In genomic region chr7:45073031-45073842, GRCh38 we compare ENCODE assay signal across 14 cellular contexts. TPM values are rescaled to one million over a fixed set of nuclear protein-coding genes. Genes with fewer than 3 reads are reported as not detected.
DNase-seq lines count a peak whose midpoint lies in the region; ATAC-seq, FAIRE-seq and TF ChIP-seq lines count a peak whose summit lies in the region.
"Had no signal": no experiment of that assay in that cellular context is flagged by ENCODE, and none has a peak within 500 bp of the region (broad histone marks: within the 10 kb centered on the region; RNA-seq: fewer than 3 reads in every experiment).

No MANE protein-coding gene starts in this region.

- peaks cover 22% of the 10 kb centered on the region for H3K4me1 Mint-ChIP-seq in dendritic cell treated with granulocyte-macrophage colony-stimulating factor and Interleukin-4, amounts not matched to agents 40 ng/mL and 50 ng/mL, for 4 days (ENCODE audit: low read depth)
- H3K4me1 Mint-ChIP-seq in progenitor cell of endocrine pancreas (ENCODE audit: low read depth), result no peaks in the 10 kb centered on the region

- H3K36me3 Mint-ChIP-seq in dendritic cell treated with granulocyte-macrophage colony-stimulating factor and Interleukin-4, amounts not matched to agents 40 ng/mL and 50 ng/mL, for 4 days (ENCODE audit: low read depth), result peaks cover 90% of the 10 kb centered on the region
- peaks cover 6% of the 10 kb centered on the region for H3K36me3 Mint-ChIP-seq in progenitor cell of endocrine pancreas (ENCODE audit: insufficient read depth)

- peak overlapping the region; percentile 57 for H3K27ac Mint-ChIP-seq in dendritic cell treated with granulocyte-macrophage colony-stimulating factor and Interleukin-4, amounts not matched to agents 40 ng/mL and 50 ng/mL, for 4 days
- peak overlapping the region; percentile 13 for H3K27ac Mint-ChIP-seq in progenitor cell of endocrine pancreas

- H3K4me3 ChIP-seq in RWPE2 (ENCODE audit: severe bottlenecking), result no peak overlapping the region
- H3K4me3 ChIP-seq: ascending aorta, mucosa of descending colon, upper lobe of right lung had no signal

- H3K4me3 Mint-ChIP-seq in dendritic cell treated with granulocyte-macrophage colony-stimulating factor and Interleukin-4, amounts not matched to agents 40 ng/mL and 50 ng/mL, for 4 days, result no peak overlapping the region
- H3K4me3 Mint-ChIP-seq in progenitor cell of endocrine pancreas (ENCODE audit: low read depth), result no peak overlapping the region

- no peak for TF ChIP-seq CTCF in RWPE2 (IDR thresholded peaks at IDR 0.05; ENCODE audit: poor library complexity, severe bottlenecking)
- no peak for TF ChIP-seq CTCF in progenitor cell of endocrine pancreas (IDR thresholded peaks at IDR 0.05; ENCODE audit: unreplicated experiment)

- peaks cover 32% of the 10 kb centered on the region for H3K36me3 ChIP-seq in RWPE2 (ENCODE audit: low read depth)

- H3K27me3 ChIP-seq in RWPE2 (ENCODE audit: insufficient read depth, poor library complexity, severe bottlenecking), result no peaks in the 10 kb centered on the region
- H3K27me3 ChIP-seq: ascending aorta, upper lobe of right lung had no signal

- H3K4me1 ChIP-seq in RWPE2 (ENCODE audit: insufficient read depth, poor library complexity, severe bottlenecking), result no peaks in the 10 kb centered on the region
- H3K4me1 ChIP-seq: ascending aorta, upper lobe of right lung had no signal

- DNase-seq in activated effector memory CD4-positive, alpha-beta T cell treated with anti-CD3 and anti-CD28 coated beads, Interleukin-2, amount 50 U/mL, for 16 hours, result peak; percentile 36
- no peak for DNase-seq in activated effector memory CD4-positive, alpha-beta T cell treated with Interleukin-2 at 50 U/mL for 16 hours
- DNase-seq in RWPE2 (ENCODE audit: low spot score) (no peak), progenitor cell of endocrine pancreas (ENCODE audit: low spot score, unreplicated experiment) (no peak), AG08395 (ENCODE audit: low spot score) (no peak), left colon (no peak), urothelium cell line (ENCODE audit: low spot score) (no peak)
- DNase-seq: activated CD4-positive, alpha-beta T cell treated with anti-CD3 and anti-CD28 coated beads, Interleukin-2, amount 50 U/mL, for 48 hours; mucosa of descending colon; NCI-H1417 treated with DMSO at 0.1 percent for 48 hours; upper lobe of right lung had no signal

- no peak overlapping the region for H3K27ac ChIP-seq in RWPE2 (ENCODE audit: poor library complexity, severe bottlenecking)
- H3K27ac ChIP-seq: ascending aorta, upper lobe of right lung had no signal

- H3K9me3 ChIP-seq in RWPE2 (ENCODE audit: severe bottlenecking), result no peaks in the 10 kb centered on the region
- H3K9me3 ChIP-seq: ascending aorta, mucosa of descending colon, upper lobe of right lung had no signal

- ATAC-seq in RWPE2 (ENCODE audit: low read depth) (0 out of 3 replicates have a peak, but pooled peaks have one; percentile 9), left colon (no peak)
- ATAC-seq: mucosa of descending colon, upper lobe of right lung had no signal

- H3K9me3 Mint-ChIP-seq in dendritic cell treated with granulocyte-macrophage colony-stimulating factor and Interleukin-4, amounts not matched to agents 40 ng/mL and 50 ng/mL, for 4 days, result no peaks in the 10 kb centered on the region
- no peaks in the 10 kb centered on the region for H3K9me3 Mint-ChIP-seq in progenitor cell of endocrine pancreas (ENCODE audit: low read depth)

- intact Hi-C loops in dendritic cell treated with granulocyte-macrophage colony-stimulating factor and Interleukin-4, amounts not matched to agents 40 ng/mL and 50 ng/mL, for 4 days (cut with micrococcal nuclease), result no loop called here
- intact Hi-C loops in left colon (cut with DNase I, micrococcal nuclease), result no loop called here

- FAIRE-seq in urothelium cell line (lab: Jason Lieb, UNC), result no peak
- FAIRE-seq: HTR-8/SVneo had no signal

- H3K27me3 Mint-ChIP-seq in dendritic cell treated with granulocyte-macrophage colony-stimulating factor and Interleukin-4, amounts not matched to agents 40 ng/mL and 50 ng/mL, for 4 days, result no peaks in the 10 kb centered on the region
- no peaks in the 10 kb centered on the region for H3K27me3 Mint-ChIP-seq in progenitor cell of endocrine pancreas

RNA-seq across cellular contexts. Expression of gene NACAD, which starts 15.5 kb away (rescaled TPM):
- total RNA-seq in progenitor cell of endocrine pancreas (10.1 and 11.7 TPM in 2 replicates), left colon (1 to 10 TPM in 1 of 2 donors, under 1 TPM in 1; 0.61 to 1.5 TPM)

RNA-seq across cellular contexts. Expression of gene TBRG4, which starts 38.3 kb away (rescaled TPM):
- total RNA-seq in progenitor cell of endocrine pancreas (73.0 and 73.1 TPM in 2 replicates), left colon (10 to 100 TPM; 80.9 to 88.7 TPM)
